ENCODE assay signal across 24 cellular contexts in the genomic region with DNA sequence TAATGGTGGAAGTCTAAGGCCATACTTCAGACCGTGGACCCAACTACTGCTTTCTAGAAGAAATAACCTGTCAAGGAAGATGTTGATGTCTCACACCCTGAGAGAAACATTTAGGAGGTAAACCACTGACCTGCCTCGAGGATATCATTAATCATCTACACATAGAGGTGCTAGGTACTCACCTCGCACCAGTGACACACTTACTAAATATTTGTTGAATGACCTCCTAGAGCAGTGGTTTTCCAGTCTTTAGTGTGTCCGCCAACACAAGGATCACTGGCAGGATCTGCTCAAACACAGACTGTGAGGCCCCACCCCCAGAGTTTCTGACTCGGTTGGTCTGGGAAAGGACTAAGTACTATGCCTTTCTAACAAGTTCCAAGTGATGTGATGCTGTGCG.
"Had no signal": no experiment of that assay in that cellular context is flagged by ENCODE, and none has a peak within 500 bp of the region (broad histone marks: within the 10 kb centered on the region; RNA-seq: fewer than 3 reads in every experiment).

No MANE protein-coding gene starts in this region.

- H3K36me3 ChIP-seq: left lung, transverse colon, vagina had no signal

- H3K9me3 ChIP-seq: left lung, transverse colon, vagina had no signal

- H3K27me3 ChIP-seq: left lung, transverse colon, vagina had no signal

- DNase-seq: activated CD4-positive, alpha-beta T cell treated with anti-CD3 and anti-CD28 coated beads, Interleukin-2, amount 50 U/mL, for 1 hour; activated CD4-positive, CD25-positive, alpha-beta regulatory T cell treated with anti-CD3 and anti-CD28 coated beads, Interleukin-2, amount 50 U/mL, for 72 hours; activated CD8-positive, alpha-beta memory T cell treated with anti-CD3 and anti-CD28 coated beads for 24 hours; activated CD8-positive, alpha-beta memory T cell treated with anti-CD3 and anti-CD28 coated beads, Interleukin-2, amount 50 U/mL, for 48 hours; activated effector memory CD4-positive, alpha-beta T cell treated with Interleukin-2 at 50 U/mL for 16 hours; activated naive CD4-positive, alpha-beta T cell treated with anti-CD3 and anti-CD28 coated beads, Interleukin-2, amount 10 ng/mL, durations not matched to agents 7 days and 5 days; activated naive CD8-positive, alpha-beta T cell treated with anti-CD3 and anti-CD28 coated beads, Interleukin-2, amount 50 U/mL, for 24 hours; activated T-cell treated with anti-CD3 and anti-CD28 coated beads, Interleukin-2, amount 50 U/mL, for 48 hours; anterior cingulate cortex; effector memory CD4-positive, alpha-beta T cell; foreskin fibroblast; glutamatergic neuron; hippocampal formation; islet precursor cell; left lung; stimulated activated CD4-positive, alpha-beta T cell treated with anti-CD3 and anti-CD28 coated beads, Interleukin-1b, Interleukin-23, amount 100 ng/mL, for 48 hours; stimulated activated CD8-positive, alpha-beta memory T cell treated with anti-CD3 and anti-CD28 coated beads, Interleukin-4, amount 100 ng/mL, for 48 hours; stimulated activated naive CD4-positive, alpha-beta T cell treated with Interleukin-2 at 50 U/mL for 16 hours; transverse colon had no signal

- FAIRE-seq: endothelial cell of umbilical vein had no signal

- H3K27me3 Mint-ChIP-seq: activated naive CD4-positive, alpha-beta T cell treated with anti-CD3 and anti-CD28 coated beads, Interleukin-2, amount 10 ng/mL, durations not matched to agents 7 days and 5 days; activated naive CD8-positive, alpha-beta T cell treated with anti-CD3 and anti-CD28 coated beads, Interleukin-2, amount 50 U/mL, for 24 hours; dendritic cell treated with granulocyte-macrophage colony-stimulating factor and Interleukin-4, amounts not matched to agents 40 ng/mL and 50 ng/mL, for 4 days had no signal

- H3K27ac ChIP-seq: left lung, transverse colon, vagina, VCaP had no signal

- H3K27ac Mint-ChIP-seq: activated naive CD4-positive, alpha-beta T cell treated with anti-CD3 and anti-CD28 coated beads, Interleukin-2, amount 10 ng/mL, durations not matched to agents 7 days and 5 days; dendritic cell treated with granulocyte-macrophage colony-stimulating factor and Interleukin-4, amounts not matched to agents 40 ng/mL and 50 ng/mL, for 4 days had no signal

- H3K4me3 ChIP-seq: left lung, transverse colon, vagina had no signal

- H3K9me3 Mint-ChIP-seq: activated naive CD8-positive, alpha-beta T cell treated with anti-CD3 and anti-CD28 coated beads, Interleukin-2, amount 50 U/mL, for 24 hours; dendritic cell treated with granulocyte-macrophage colony-stimulating factor and Interleukin-4, amounts not matched to agents 40 ng/mL and 50 ng/mL, for 4 days; T-helper 1 cell treated with Interleukin-12 subunit alpha and Interleukin-12 subunit beta and Interleukin-4 antibody, amounts not matched to agents 30 μg/mL and 1 μg/mL, for 36 hours had no signal

- ATAC-seq: activated naive CD8-positive, alpha-beta T cell treated with anti-CD3 and anti-CD28 coated beads, Interleukin-2, amount 50 U/mL, for 24 hours; left lung had no signal

- H3K4me3 Mint-ChIP-seq: activated naive CD4-positive, alpha-beta T cell treated with anti-CD3 and anti-CD28 coated beads, Interleukin-2, amount 10 ng/mL, durations not matched to agents 7 days and 5 days; activated naive CD8-positive, alpha-beta T cell treated with anti-CD3 and anti-CD28 coated beads, Interleukin-2, amount 50 U/mL, for 24 hours; dendritic cell treated with granulocyte-macrophage colony-stimulating factor and Interleukin-4, amounts not matched to agents 40 ng/mL and 50 ng/mL, for 4 days; T-helper 1 cell treated with Interleukin-12 subunit alpha and Interleukin-12 subunit beta and Interleukin-4 antibody, amounts not matched to agents 30 μg/mL and 1 μg/mL, for 36 hours had no signal
